Comparison of ENCODE assay signal across 25 cellular contexts in genomic region chr5:110903966-110904365, GRCh38.
"Had no signal": no experiment of that assay in that cellular context is flagged by ENCODE, and none has a peak within 500 bp of the region (broad histone marks: within the 10 kb centered on the region; RNA-seq: fewer than 3 reads in every experiment).

No MANE protein-coding gene starts in this region.

- H3K9me3 ChIP-seq: lower lobe of right lung, prostate gland, tibial artery, upper lobe of right lung, vagina had no signal

- H3K36me3 ChIP-seq: left ventricle myocardium inferior, lower lobe of right lung, prostate gland, spleen, tibial artery, upper lobe of right lung, vagina had no signal

- ATAC-seq: left cardiac atrium; lower lobe of right lung; sciatic nerve; stimulated activated memory B cell treated with anti-CD40 and anti-IgM and Interleukin-4, amounts not matched to agents 10 μg/mL and 1 μg/mL and 100 μg/mL, for 72 hours; upper lobe of right lung had no signal

- H3K4me1 Mint-ChIP-seq: naive B cell; nephron; stimulated activated memory B cell treated with anti-CD40 and anti-IgM and Interleukin-4, amounts not matched to agents 10 μg/mL and 1 μg/mL and 100 μg/mL, for 72 hours had no signal

- H3K36me3 Mint-ChIP-seq: naive B cell; stimulated activated memory B cell treated with anti-CD40 and anti-IgM and Interleukin-4, amounts not matched to agents 10 μg/mL and 1 μg/mL and 100 μg/mL, for 72 hours had no signal

- H3K27ac Mint-ChIP-seq: naive B cell; nephron; stimulated activated memory B cell treated with anti-CD40 and anti-IgM and Interleukin-4, amounts not matched to agents 10 μg/mL and 1 μg/mL and 100 μg/mL, for 72 hours; stimulated activated naive CD8-positive, alpha-beta T cell treated with anti-CD3 and anti-CD28 coated beads, Interleukin-15, Interleukin-2, amounts not matched to agents 100 ng/mL and 50 ng/mL, for 24 hours had no signal

- DNase-seq: cortex of kidney; effector memory CD4-positive, alpha-beta T cell; foreskin melanocyte; head of caudate nucleus; hippocampal formation; left cardiac atrium; left ventricle myocardium inferior; lower lobe of right lung; mesendoderm; naive B cell; occipital lobe; retina; spleen; stimulated activated CD4-positive, alpha-beta T cell treated with anti-CD3 and anti-CD28 coated beads, Interleukin-15, amount 100 ng/mL, for 24 hours; stimulated activated CD4-positive, alpha-beta T cell treated with anti-CD3 and anti-CD28 coated beads, Interleukin-1b, Interleukin-23, amount 100 ng/mL, for 48 hours; stimulated activated CD4-positive, alpha-beta T cell treated with anti-CD3 and anti-CD28 coated beads, Interleukin-4, amount 100 ng/mL, for 24 hours; tibial artery; upper lobe of right lung had no signal

- H3K4me1 ChIP-seq: lower lobe of right lung, parathyroid adenoma, prostate gland, spleen, tibial artery, upper lobe of right lung, vagina had no signal

- H3K4me3 Mint-ChIP-seq: naive B cell; nephron; stimulated activated memory B cell treated with anti-CD40 and anti-IgM and Interleukin-4, amounts not matched to agents 10 μg/mL and 1 μg/mL and 100 μg/mL, for 72 hours; stimulated activated naive CD8-positive, alpha-beta T cell treated with anti-CD3 and anti-CD28 coated beads, Interleukin-15, Interleukin-2, amounts not matched to agents 100 ng/mL and 50 ng/mL, for 24 hours had no signal

- H3K27me3 ChIP-seq: spleen, tibial artery, upper lobe of right lung, vagina had no signal

- H3K9me3 Mint-ChIP-seq: stimulated activated memory B cell treated with anti-CD40 and anti-IgM and Interleukin-4, amounts not matched to agents 10 μg/mL and 1 μg/mL and 100 μg/mL, for 72 hours; stimulated activated naive CD8-positive, alpha-beta T cell treated with anti-CD3 and anti-CD28 coated beads, Interleukin-15, Interleukin-2, amounts not matched to agents 100 ng/mL and 50 ng/mL, for 24 hours had no signal

- H2AFZ ChIP-seq: parathyroid adenoma had no signal

- H3K4me3 ChIP-seq: left ventricle myocardium inferior, lower lobe of right lung, prostate gland, spleen, tibial artery, upper lobe of right lung, vagina had no signal

- H3K27ac ChIP-seq: left ventricle myocardium inferior, lower lobe of right lung, parathyroid adenoma, prostate gland, spleen, tibial artery, upper lobe of right lung, vagina had no signal

- H3K27me3 Mint-ChIP-seq: naive B cell; stimulated activated memory B cell treated with anti-CD40 and anti-IgM and Interleukin-4, amounts not matched to agents 10 μg/mL and 1 μg/mL and 100 μg/mL, for 72 hours had no signal

- H3K79me2 ChIP-seq: parathyroid adenoma had no signal
